Comparison of ENCODE assay signal across 16 cellular contexts in the genomic region with DNA sequence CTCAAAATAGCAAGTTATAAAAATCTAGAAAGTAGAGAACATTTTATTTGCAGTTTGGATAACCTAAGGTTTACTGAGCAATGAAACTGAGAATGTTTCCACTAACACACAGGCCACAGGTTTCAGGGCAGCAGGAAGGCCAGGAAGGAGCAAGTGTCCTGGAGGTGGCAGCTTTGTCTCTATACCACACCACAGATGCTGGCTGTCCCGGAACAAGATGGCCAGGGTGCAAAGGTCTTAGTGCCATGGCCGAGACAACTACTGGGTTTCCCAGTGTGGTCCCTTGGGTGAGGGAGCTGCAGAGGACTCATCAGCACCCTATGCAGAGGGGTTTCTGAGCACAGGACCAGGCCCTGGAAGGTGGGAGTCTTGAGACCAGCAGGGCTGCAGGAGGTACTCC.
A peak's percentile ranks its signal among the peaks of the same experiment; 100 is the strongest.
DNase-seq lines count a peak whose midpoint lies in the region; ATAC-seq and TF ChIP-seq lines count a peak whose summit lies in the region.
"Had no signal": no experiment of that assay in that cellular context is flagged by ENCODE, and none has a peak within 500 bp of the region (broad histone marks: within the 10 kb centered on the region; RNA-seq: fewer than 3 reads in every experiment).

No MANE protein-coding gene starts in this region.

- H3K36me3 ChIP-seq in Panc1 (ENCODE audit: control insufficient read depth, insufficient read depth, low read length) = peaks cover 4% of the 10 kb centered on the region; the same call in 1 of the 2 replicates
- H3K36me3 ChIP-seq in psoas muscle (ENCODE audit: insufficient read depth in 1 of 2, low read depth in 1 of 2) = no peaks in the 10 kb centered on the region
- H3K36me3 ChIP-seq: HAP-1 had no signal

- H3K9me3 ChIP-seq in Panc1 (ENCODE audit: control insufficient read depth, insufficient read depth, low read depth, low read length) (no peaks in the 10 kb centered on the region), psoas muscle (no peaks in the 10 kb centered on the region)
- H3K9me3 ChIP-seq: HAP-1, SK-N-SH had no signal

- WGBS in psoas muscle, 3 donors = 27 to 50% (median 47%) methylated on average over 2 of the region's 2 CpGs

- H3K27ac ChIP-seq in C4-2B = peak overlapping the region; percentile 21
- H3K27ac ChIP-seq in Panc1 (ENCODE audit: low read length) = no peak overlapping the region
- peak overlapping the region; percentile 59 for H3K27ac ChIP-seq in psoas muscle
- H3K27ac ChIP-seq: KMS-11 had no signal

- intact Hi-C loops in Panc1 (cut with micrococcal nuclease; ENCODE audit: unreplicated experiment) = no loop called here
- intact Hi-C loops in left colon (cut with DNase I, micrococcal nuclease) = loop anchor here in 1 of 2 donors (10.0 kb wide), 1 partner anchor 76 kb away; no protein-coding TSS in a partner anchor
- intact Hi-C loops in psoas muscle (cut with DNase I) = no loop called here

- DNase-seq in Panc1 (ENCODE audit: low read depth, low spot score) (no peak), left colon (peak; percentile 46 to 61), psoas muscle (peak in 1 of 2 donors; percentile 33), NCI-H2107 (lab: John Stamatoyannopoulos, UW) (no peak), ureter (ENCODE audit: low spot score) (no peak)
- DNase-seq: CD4-positive, CD25-positive, alpha-beta regulatory T cell; EL; NCI-H1436 treated with DMSO at 0.1 percent for 48 hours; NCI-H2029 treated with DMSO at 0.1 percent for 48 hours; NCI-H510A treated with DMSO at 0.1 percent for 48 hours; SHP77; SK-N-SH had no signal

- no TSS peak for BruUV-seq in Panc1 (replicated peaks; lab: Mats Ljungman, UMichigan)

- in situ Hi-C loops in Panc1 (cut with HindIII; ENCODE audit: low pct_unique_long_range_greater_than_20kb, low sequenced_read_pairs) = no loop called here

- H3K27me3 ChIP-seq in Panc1 (ENCODE audit: control insufficient read depth, insufficient read depth, low read length) (no peaks in the 10 kb centered on the region), psoas muscle (ENCODE audit: insufficient read depth in 3 of 3, low read length in 2 of 3) (no peaks in the 10 kb centered on the region)

- H3K4me1 ChIP-seq in Panc1 (ENCODE audit: control insufficient read depth, insufficient read depth, low read length) (peaks cover 19% of the 10 kb centered on the region), psoas muscle (peaks cover 57% of the 10 kb centered on the region)

- POLR2A ChIA-PET in Panc1 (lab: Charles Lee) = no interaction called here

- ATAC-seq in Panc1 (peak; percentile 40; the same call in 1 of the 2 replicates), left colon (peak; percentile 74), psoas muscle (peak; percentile 18 to 40 (median 26)), GM21529 (IDR thresholded peaks at IDR 0.05; ENCODE audit: unreplicated experiment) (no peak)

- CTCF ChIA-PET in Panc1 (lab: Charles Lee) = no interaction called here

- TF ChIP-seq CTCF in C4-2B (conservative IDR thresholded peaks at IDR 0.05) (no peak), Panc1 (IDR thresholded peaks at IDR 0.05) (no peak), psoas muscle (IDR thresholded peaks at IDR 0.05) (no peak)

- H3K4me3 ChIP-seq in Panc1 (ENCODE audit: low read depth in 2 of 2, low read length in 2 of 2) (no peak overlapping the region), psoas muscle (no peak overlapping the region)
- H3K4me3 ChIP-seq: HAP-1 had no signal

Comparison
In these comparisons a context has a peak if more than half of its experiments do, and no peak if none do; other contexts are left out.
1. DNase-seq: peak in left colon (2 of 2); none in Panc1 (single experiment), NCI-H2107 (single experiment) and ureter (single experiment).